ENCODE assay signal across 9 cellular contexts in genomic region chr12:27220057-27220987, GRCh38. TPM values are rescaled to one million over a fixed set of nuclear protein-coding genes. Genes with fewer than 3 reads are reported as not detected.
DNase-seq lines count a peak whose midpoint lies in the region; ATAC-seq and TF ChIP-seq lines count a peak whose summit lies in the region.
"Had no signal": no experiment of that assay in that cellular context is flagged by ENCODE, and none has a peak within 500 bp of the region (broad histone marks: within the 10 kb centered on the region; RNA-seq: fewer than 3 reads in every experiment).

No MANE protein-coding gene starts in this region.

- WGBS in stomach, 5 donors: 73 to 83% (median 77%) methylated on average over 4 of the region's 4 CpGs

- H3K27me3 ChIP-seq in uterus (no peaks in the 10 kb centered on the region), stomach (no peaks in the 10 kb centered on the region)

- peaks cover 5% of the 10 kb centered on the region for H3K27me3 Mint-ChIP-seq in activated CD8-positive, alpha-beta T cell treated with anti-CD3 and anti-CD28 coated beads for 36 hours

- no peak for TF ChIP-seq POLR2A in uterus (IDR thresholded peaks at IDR 0.05)
- no peak for TF ChIP-seq POLR2A in stomach (IDR thresholded peaks at IDR 0.05)

- no peaks in the 10 kb centered on the region for H3K9me3 Mint-ChIP-seq in activated CD8-positive, alpha-beta T cell treated with anti-CD3 and anti-CD28 coated beads for 36 hours

- peaks cover 16% of the 10 kb centered on the region for H3K4me1 Mint-ChIP-seq in activated CD8-positive, alpha-beta T cell treated with anti-CD3 and anti-CD28 coated beads for 36 hours (ENCODE audit: low read depth)

- no peaks in the 10 kb centered on the region for H3K36me3 ChIP-seq in uterus
- no peaks in the 10 kb centered on the region for H3K36me3 ChIP-seq in stomach

- POLR2A ChIA-PET in activated CD8-positive, alpha-beta T cell treated with anti-CD3 and anti-CD28 coated beads for 36 hours (lab: Charles Lee): interaction anchor here (0.6 to 0.7 kb wide), 3 partner anchors 8 to 277 kb away, joined by 3 to 4 read pairs (median 3); no protein-coding TSS in a partner anchor

- intact Hi-C loops in activated CD8-positive, alpha-beta T cell treated with anti-CD3 and anti-CD28 coated beads for 36 hours (cut with micrococcal nuclease): no loop called here
- intact Hi-C loops in uterus (cut with DNase I; ENCODE audit: low total_unique reads): no loop called here
- intact Hi-C loops in stomach (cut with DNase I; ENCODE audit: low total_unique reads): no loop called here

- H3K4me3 ChIP-seq in uterus (no peak overlapping the region), stomach (no peak overlapping the region)

- no peak for TF ChIP-seq CTCF in activated CD8-positive, alpha-beta T cell treated with anti-CD3 and anti-CD28 coated beads for 36 hours (IDR thresholded peaks at IDR 0.05)
- no peak for TF ChIP-seq CTCF in uterus (IDR thresholded peaks at IDR 0.05)
- TF ChIP-seq CTCF in stomach (IDR thresholded peaks at IDR 0.05): no peak

- CTCF ChIA-PET in activated CD8-positive, alpha-beta T cell treated with anti-CD3 and anti-CD28 coated beads for 36 hours (lab: Charles Lee): interaction anchor here (0.6 kb wide), 1 partner anchor 67 kb away, joined by 3 read pairs; no protein-coding TSS in a partner anchor

- peak; percentile 47 for ATAC-seq in HG03045 (IDR thresholded peaks at IDR 0.05; ENCODE audit: unreplicated experiment)
- ATAC-seq in activated CD8-positive, alpha-beta T cell treated with anti-CD3 and anti-CD28 coated beads for 36 hours: peak; percentile 90

- H3K4me1 ChIP-seq in uterus (no peaks in the 10 kb centered on the region), stomach (peaks cover 0 to 9% (median 3%) of the 10 kb centered on the region in 4 donors)

- H3K27ac Mint-ChIP-seq in activated CD8-positive, alpha-beta T cell treated with anti-CD3 and anti-CD28 coated beads for 36 hours: peak overlapping the region; percentile 69

- DNase-seq in stimulated activated CD4-positive, alpha-beta T cell treated with anti-CD3 and anti-CD28 coated beads, Interleukin-1b, Interleukin-23, amount 100 ng/mL, for 48 hours: peak; percentile 22
- DNase-seq in stimulated activated CD4-positive, alpha-beta T cell treated with anti-CD3 and anti-CD28 coated beads, Interleukin-2, amount 100 ng/mL, for 48 hours: no peak
- DNase-seq in activated CD8-positive, alpha-beta T cell treated with anti-CD3 and anti-CD28 coated beads for 36 hours: peak; percentile 45
- no peak for DNase-seq in uterus
- no peak for DNase-seq in NCI-H2196 treated with DMSO at 0.1 percent for 48 hours (lab: John Stamatoyannopoulos, UW; ENCODE audit: unreplicated experiment)
- no peak for DNase-seq in stomach
- no peak for DNase-seq in NCI-H2081 treated with DMSO at 0.1 percent for 48 hours (lab: John Stamatoyannopoulos, UW)
- DNase-seq: stimulated activated CD4-positive, alpha-beta T cell treated with anti-CD3 and anti-CD28 coated beads, Interleukin-4, amount 100 ng/mL, for 4 hours had no signal

- no peaks in the 10 kb centered on the region for H3K36me3 Mint-ChIP-seq in activated CD8-positive, alpha-beta T cell treated with anti-CD3 and anti-CD28 coated beads for 36 hours (ENCODE audit: low read depth)

- TF ChIP-seq EP300 in stomach (IDR thresholded peaks at IDR 0.05): no peak

- H3K9me3 ChIP-seq in uterus (no peaks in the 10 kb centered on the region), stomach (no peaks in the 10 kb centered on the region)

- H3K27ac ChIP-seq in uterus (peak overlapping the region; percentile 7 to 34), stomach (no peak overlapping the region)

- H3K4me3 Mint-ChIP-seq in activated CD8-positive, alpha-beta T cell treated with anti-CD3 and anti-CD28 coated beads for 36 hours: no peak overlapping the region

RNA-seq across cellular contexts. Expression of gene STK38L, which starts 23.8 kb away (rescaled TPM):
- total RNA-seq in activated CD8-positive, alpha-beta T cell treated with anti-CD3 and anti-CD28 coated beads for 36 hours: 10 to 100 TPM; 23.5 to 27.6 TPM
- total RNA-seq in uterus (10 to 100 TPM; 26.9 to 69.3 (median 49.9) TPM), stomach (100 to 1,000 TPM in 1 of 5 donors, 10 to 100 TPM in 4; 21.7 to 118 (median 47.8) TPM)
- 10 to 100 TPM in 2 of 3 donors, 1 to 10 TPM in 1; 8.5 to 16.3 (median 12.1) TPM for polyA plus RNA-seq in stomach

Comparison
In these comparisons a context has a peak if more than half of its experiments do, and no peak if none do; other contexts are left out.
1. DNase-seq: peak in stimulated activated CD4-positive, alpha-beta T cell treated with anti-CD3 and anti-CD28 coated beads, Interleukin-1b, Interleukin-23, amount 100 ng/mL, for 48 hours (single experiment) and activated CD8-positive, alpha-beta T cell treated with anti-CD3 and anti-CD28 coated beads for 36 hours (single experiment); none in stimulated activated CD4-positive, alpha-beta T cell treated with anti-CD3 and anti-CD28 coated beads, Interleukin-2, amount 100 ng/mL, for 48 hours (0 of 2), uterus (0 of 2), NCI-H2196 treated with DMSO at 0.1 percent for 48 hours (single experiment), stomach (single experiment) and NCI-H2081 treated with DMSO at 0.1 percent for 48 hours (single experiment).
2. H3K27ac ChIP-seq: peak in uterus (2 of 2); none in stomach (0 of 5).